3 cellular contexts compared by ENCODE assay signal in genomic region chr12:80470403-80470802, GRCh38.
A peak's percentile ranks its signal among the peaks of the same experiment; 100 is the strongest.
TF ChIP-seq lines count a peak whose summit lies in the region.

No MANE protein-coding gene starts in this region.

TF ChIP-seq in GM23338, 12 proteins besides CTCF, POLR2A, EP300 and RAD21 (continues in another document):
- TF ChIP-seq ZNF114 (CRISPR knock-in tag; IDR thresholded peaks at IDR 0.05) (no peak), POLR2AphosphoS5 (IDR thresholded peaks at IDR 0.05; ENCODE audit: low read depth) (no peak), EZH2 (IDR thresholded peaks at IDR 0.05; ENCODE audit: low read depth, unreplicated experiment) (no peak), CREB1 (CRISPR knock-in tag; IDR thresholded peaks at IDR 0.05; ENCODE audit: low read depth) (no peak), NANOG (IDR thresholded peaks at IDR 0.05; ENCODE audit: borderline replicate concordance) (peak; percentile 54; the same call in 1 of the 2 replicates), ETS1 (IDR thresholded peaks at IDR 0.05) (no peak), ZNF331 (CRISPR knock-in tag; IDR thresholded peaks at IDR 0.05; ENCODE audit: low read depth) (no peak), REST (IDR thresholded peaks at IDR 0.05; ENCODE audit: unreplicated experiment) (no peak)

TF ChIP-seq in IMR-90, 13 proteins besides CTCF, POLR2A, EP300 and RAD21:
- TF ChIP-seq ELK1 (IDR thresholded peaks at IDR 0.05; ENCODE audit: borderline replicate concordance, low read depth, low read length) (no peak), NFE2L2 (IDR thresholded peaks at IDR 0.05; ENCODE audit: low read depth, low read length) (no peak), MAFK (IDR thresholded peaks at IDR 0.05; ENCODE audit: low read depth, low read length) (no peak), FOS (IDR thresholded peaks at IDR 0.05; ENCODE audit: low read depth, low read length) (no peak), RCOR1 (IDR thresholded peaks at IDR 0.05; ENCODE audit: insufficient replicate concordance, low read length) (no peak), CEBPB (IDR thresholded peaks at IDR 0.05; ENCODE audit: low read depth, low read length) (no peak), CHD1 (IDR thresholded peaks at IDR 0.05; ENCODE audit: low read depth, low read length) (no peak), RFX5 (IDR thresholded peaks at IDR 0.05; ENCODE audit: low read depth, low read length) (no peak), SMC3 (IDR thresholded peaks at IDR 0.05; ENCODE audit: low read depth, low read length) (no peak)

TF ChIP-seq in H1, 55 proteins besides CTCF, POLR2A, EP300 and RAD21:
- TF ChIP-seq NANOG (IDR thresholded peaks at IDR 0.05; ENCODE audit: insufficient read depth, low read depth, low read length, poor library complexity, severe bottlenecking) (peak; percentile 90), TBP (IDR thresholded peaks at IDR 0.05; ENCODE audit: low read depth, low read length) (no peak), TEAD4 (IDR thresholded peaks at IDR 0.05; ENCODE audit: low read depth, low read length) (0 out of 2 replicates have a peak, but pooled peaks have one; percentile 10)
